ENCODE assay signal across 22 cellular contexts in genomic region chr6:124203106-124203811, GRCh38.
DNase-seq lines count a peak whose midpoint lies in the region; ATAC-seq lines count a peak whose summit lies in the region.
"Had no signal": no experiment of that assay in that cellular context is flagged by ENCODE, and none has a peak within 500 bp of the region (broad histone marks: within the 10 kb centered on the region; RNA-seq: fewer than 3 reads in every experiment).

No MANE protein-coding gene starts in this region.

- DNase-seq in HCEC 1CT (peak; percentile 4), amniotic epithelial cell (ENCODE audit: low read depth) (peak; percentile 83), epithelial cell of prostate (ENCODE audit: low read depth, low spot score) (peak; percentile 18), myocyte (ENCODE audit: low read depth) (peak; percentile 45), KG1 (lab: John Stamatoyannopoulos, UW) (no peak), Ammon's horn (ENCODE audit: low spot score) (no peak)
- no peak for DNase-seq in stimulated activated CD4-positive, alpha-beta T cell treated with anti-CD3 and anti-CD28 coated beads, Interleukin-4, amount 100 ng/mL, for 1 hour
- DNase-seq: activated CD4-positive, alpha-beta memory T cell treated with anti-CD3 and anti-CD28 coated beads for 36 hours; activated gamma-delta T cell treated with Interleukin-2 at 50 U/mL for 16 hours; hypothalamus; IMR-90; islet precursor cell; NCI-H1694; PC-3; posterior cingulate gyrus; stimulated activated CD4-positive, alpha-beta T cell treated with anti-CD3 and anti-CD28 coated beads, Interleukin-2, amount 100 ng/mL, for 48 hours; stimulated activated naive CD8-positive, alpha-beta T cell treated with anti-CD3 and anti-CD28 coated beads, Interleukin-15, Interleukin-2, amounts not matched to agents 100 U/mL and 50 U/mL, for 24 hours; tibial artery had no signal

- no peak for ATAC-seq in GM18858 (IDR thresholded peaks at IDR 0.05; ENCODE audit: unreplicated experiment)
- ATAC-seq: natural killer cell treated with Interleukin-12 subunit alpha and Interleukin-12 subunit beta and Interleukin-15 and Interleukin-18, amount 100 ng/mL, for 72 hours; PC-3; stimulated activated naive CD8-positive, alpha-beta T cell treated with anti-CD3 and anti-CD28 coated beads, Interleukin-15, Interleukin-2, amounts not matched to agents 100 U/mL and 50 U/mL, for 24 hours; WTC11 had no signal

- peak overlapping the region; percentile 54 for H3K27ac ChIP-seq in epithelial cell of prostate
- H3K27ac ChIP-seq: SJSA1 had no signal

Comparison
In these comparisons a context has a peak if more than half of its experiments do, and no peak if none do; other contexts are left out.
1. DNase-seq: peak in HCEC 1CT (single experiment), amniotic epithelial cell (single experiment), epithelial cell of prostate (single experiment) and myocyte (single experiment); none in stimulated activated CD4-positive, alpha-beta T cell treated with anti-CD3 and anti-CD28 coated beads, Interleukin-4, amount 100 ng/mL, for 1 hour (single experiment), KG1 (single experiment) and Ammon's horn (single experiment).